In genomic region chr12:93215290-93215678, GRCh38 we compare ENCODE assay signal across 24 cellular contexts.
"Had no signal": no experiment of that assay in that cellular context is flagged by ENCODE, and none has a peak within 500 bp of the region (broad histone marks: within the 10 kb centered on the region; RNA-seq: fewer than 3 reads in every experiment).

No MANE protein-coding gene starts in this region.

- H3K27ac Mint-ChIP-seq: mesothelial cell of epicardium; natural killer cell treated with Interleukin-12 subunit alpha and Interleukin-12 subunit beta and Interleukin-15 and Interleukin-18, amount 100 ng/mL, for 72 hours; neural progenitor cell; stimulated activated naive B cell treated with anti-CD40 and anti-IgM and Interleukin-4, amounts not matched to agents 10 μg/mL and 1 μg/mL and 100 μg/mL, for 72 hours had no signal

- H3K9me3 ChIP-seq: neutrophil, psoas muscle, stomach, testis, thyroid gland, upper lobe of right lung had no signal

- DNase-seq: islet precursor cell; left ventricle myocardium inferior; mesendoderm; naive thymus-derived CD4-positive, alpha-beta T cell; occipital lobe; psoas muscle; stimulated activated CD4-positive, alpha-beta T cell treated with anti-CD3 and anti-CD28 coated beads, Interleukin-12 subunit alpha, Interleukin-12 subunit beta, amount 100 ng/mL, for 4 hours; stimulated activated CD4-positive, alpha-beta T cell treated with anti-CD3 and anti-CD28 coated beads, Interleukin-15, amount 100 ng/mL, for 24 hours; stimulated activated CD4-positive, alpha-beta T cell treated with anti-CD3 and anti-CD28 coated beads, Interleukin-2, amount 100 ng/mL, for 24 hours; stimulated activated CD4-positive, alpha-beta T cell treated with anti-CD3 and anti-CD28 coated beads, Interleukin-4, amount 100 ng/mL, for 1 hour; stimulated activated naive B cell treated with anti-CD40 and anti-IgM and Interleukin-4, amounts not matched to agents 10 μg/mL and 1 μg/mL and 100 μg/mL, for 72 hours; stimulated activated naive CD8-positive, alpha-beta T cell treated with anti-CD3 and anti-CD28 coated beads, Interleukin-15, Interleukin-2, amounts not matched to agents 100 U/mL and 50 U/mL, for 24 hours; stomach; testis; thyroid gland; upper lobe of right lung had no signal

- H3K4me2 ChIP-seq: neural progenitor cell had no signal

- H3K4me3 Mint-ChIP-seq: mesothelial cell of epicardium; naive thymus-derived CD4-positive, alpha-beta T cell; natural killer cell treated with Interleukin-12 subunit alpha and Interleukin-12 subunit beta and Interleukin-15 and Interleukin-18, amount 100 ng/mL, for 72 hours; neural progenitor cell; stimulated activated naive B cell treated with anti-CD40 and anti-IgM and Interleukin-4, amounts not matched to agents 10 μg/mL and 1 μg/mL and 100 μg/mL, for 72 hours had no signal

- H3K36me3 ChIP-seq: left ventricle myocardium inferior, neural progenitor cell, neutrophil, stomach, thyroid gland, upper lobe of right lung had no signal

- ATAC-seq: naive thymus-derived CD4-positive, alpha-beta T cell; natural killer cell treated with Interleukin-12 subunit alpha and Interleukin-12 subunit beta and Interleukin-15 and Interleukin-18, amount 100 ng/mL, for 72 hours; psoas muscle; sciatic nerve; stimulated activated naive B cell treated with anti-CD40 and anti-IgM and Interleukin-4, amounts not matched to agents 10 μg/mL and 1 μg/mL and 100 μg/mL, for 72 hours; stimulated activated naive CD8-positive, alpha-beta T cell treated with anti-CD3 and anti-CD28 coated beads, Interleukin-15, Interleukin-2, amounts not matched to agents 100 U/mL and 50 U/mL, for 24 hours; upper lobe of right lung had no signal

- H3K27ac ChIP-seq: left ventricle myocardium inferior, neural progenitor cell, neutrophil, parathyroid adenoma, psoas muscle, skin epidermis, stomach, testis, thyroid gland, upper lobe of right lung had no signal

- H2AFZ ChIP-seq: neural progenitor cell, parathyroid adenoma had no signal

- H3K4me1 Mint-ChIP-seq: naive thymus-derived CD4-positive, alpha-beta T cell; neural progenitor cell had no signal

- H3K79me2 ChIP-seq: parathyroid adenoma had no signal

- H3K9ac ChIP-seq: neural progenitor cell, parathyroid adenoma had no signal

- H3K36me3 Mint-ChIP-seq: mesothelial cell of epicardium; natural killer cell treated with Interleukin-12 subunit alpha and Interleukin-12 subunit beta and Interleukin-15 and Interleukin-18, amount 100 ng/mL, for 72 hours; neural progenitor cell; stimulated activated naive B cell treated with anti-CD40 and anti-IgM and Interleukin-4, amounts not matched to agents 10 μg/mL and 1 μg/mL and 100 μg/mL, for 72 hours had no signal

- H3K27me3 ChIP-seq: neural progenitor cell, neutrophil, stomach, testis, thyroid gland, upper lobe of right lung had no signal

- H3K4me1 ChIP-seq: parathyroid adenoma, stomach, testis, thyroid gland, upper lobe of right lung had no signal

- H3K4me3 ChIP-seq: left ventricle myocardium inferior, lung, neural progenitor cell, psoas muscle, skin epidermis, stomach, testis, thyroid gland, upper lobe of right lung had no signal

- H3K9me3 Mint-ChIP-seq: natural killer cell treated with Interleukin-12 subunit alpha and Interleukin-12 subunit beta and Interleukin-15 and Interleukin-18, amount 100 ng/mL, for 72 hours had no signal
